Comparison of ENCODE assay signal across 8 cellular contexts in genomic region chr7:68243128-68243527, GRCh38.
"Had no signal": no experiment of that assay in that cellular context is flagged by ENCODE, and none has a peak within 500 bp of the region (broad histone marks: within the 10 kb centered on the region; RNA-seq: fewer than 3 reads in every experiment).

No MANE protein-coding gene starts in this region.

- ATAC-seq: HepG2 had no signal

- H3K27ac Mint-ChIP-seq: IgD-negative memory B cell had no signal

- DNase-seq: IMR-90, KBM-7, KG1 had no signal

- H3K27me3 Mint-ChIP-seq: IgD-negative memory B cell had no signal

- FAIRE-seq: HepG2, HTR-8/SVneo had no signal

- H3K4me1 Mint-ChIP-seq: IgD-negative memory B cell had no signal

- H3K36me3 Mint-ChIP-seq: IgD-negative memory B cell had no signal

- H3K4me3 Mint-ChIP-seq: IgD-negative memory B cell had no signal

- H3K4me2 ChIP-seq: KMS-11 had no signal

- H3K27ac ChIP-seq: HL-60, KMS-11 had no signal

- H3K9ac ChIP-seq: KMS-11 had no signal
